ENCODE assay signal across 24 cellular contexts in the genomic region with DNA sequence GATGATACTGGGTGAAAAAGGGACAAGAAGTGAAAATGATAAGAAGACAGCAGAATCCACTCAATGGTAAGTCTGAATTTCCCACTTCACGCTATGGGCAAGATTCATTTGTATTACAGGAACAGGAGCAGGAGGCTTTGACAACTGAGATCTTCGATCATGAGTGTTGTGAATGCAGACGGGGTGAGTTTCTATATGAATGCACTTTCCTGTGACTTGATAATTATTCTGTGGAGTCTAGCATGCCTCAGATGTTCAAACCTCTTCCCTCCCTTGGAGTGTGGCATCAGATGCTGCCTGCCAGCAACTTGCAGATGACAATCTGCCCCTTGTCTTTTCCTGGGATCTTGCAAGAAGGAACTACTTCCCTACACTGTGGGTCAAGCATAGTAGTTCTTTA.
DNase-seq lines count a peak whose midpoint lies in the region; ATAC-seq, FAIRE-seq and TF ChIP-seq lines count a peak whose summit lies in the region.
"Had no signal": no experiment of that assay in that cellular context is flagged by ENCODE, and none has a peak within 500 bp of the region (broad histone marks: within the 10 kb centered on the region; RNA-seq: fewer than 3 reads in every experiment).

No MANE protein-coding gene starts in this region.

- intact Hi-C loops in GM12878 (cut with micrococcal nuclease; ENCODE audit: unreplicated experiment): no loop called here
- intact Hi-C loops in CD8-positive, alpha-beta T cell (cut with DNase I, micrococcal nuclease): no loop called here

- H3K9me3 Mint-ChIP-seq in T-helper 1 cell treated with Interleukin-12 subunit alpha and Interleukin-12 subunit beta and Interleukin-4 antibody, amounts not matched to agents 30 μg/mL and 1 μg/mL, for 36 hours: peaks cover 8% of the 10 kb centered on the region
- H3K9me3 Mint-ChIP-seq in CD8-positive, alpha-beta T cell: no peaks in the 10 kb centered on the region

- H3K79me2 ChIP-seq in OCI-LY3 (ENCODE audit: low read length) (no peaks in the 10 kb centered on the region), GM12878 (ENCODE audit: control insufficient read depth, insufficient read depth, low read length) (no peaks in the 10 kb centered on the region)

- in situ Hi-C loops in GM12878 (cut with MboI): no loop called here

- H3K9ac ChIP-seq in OCI-LY3 (ENCODE audit: low read length) (no peak overlapping the region), GM12878 (ENCODE audit: control insufficient read depth, insufficient read depth, low read length) (no peak overlapping the region)
- H3K9ac ChIP-seq: BLaER1 treated with 17β-estradiol and CSF1 and Interleukin-3, amounts not matched to agents 10 nM and 100 nM had no signal

- CTCF ChIA-PET in GM12878 (lab: Yijun Ruan, JAX): interaction anchor here (0.9 kb wide), 1 partner anchor 11 kb away, joined by 4 read pairs; no protein-coding TSS in a partner anchor
- CTCF ChIA-PET in CD8-positive, alpha-beta T cell (lab: Charles Lee): no interaction called here

- WGBS in GM12878 (ENCODE audit: insufficient coverage, insufficient replicate concordance, low lambda C conversion rate, missing lambda C conversion rate): 10% methylated on average over 3 of the region's 3 CpGs

- DNase-seq in T-helper 1 cell: no peak
- no peak for DNase-seq in GM12878 (ENCODE audit: low read depth, low spot score)
- no peak for DNase-seq in CD8-positive, alpha-beta T cell
- DNase-seq: AML-193; CD4-positive, alpha-beta T cell; CD8-positive, alpha-beta memory T cell; COR-L47; DMS 273 treated with DMSO at 0.1 percent for 48 hours; DMS153; DMS53; DMS79; DND-41; EL; GDM1 had no signal

- SMC1A ChIA-PET in GM12878 (lab: Charles Lee; ENCODE audit: uncharacterized antibody, unreplicated experiment): no interaction called here

- BruUV-seq in GM12878 (replicated peaks; lab: Mats Ljungman, UMichigan): no TSS peak

- H3K27ac Mint-ChIP-seq in T-helper 1 cell treated with Interleukin-12 subunit alpha and Interleukin-12 subunit beta and Interleukin-4 antibody, amounts not matched to agents 30 μg/mL and 1 μg/mL, for 36 hours: peak overlapping the region; percentile 24
- no peak overlapping the region for H3K27ac Mint-ChIP-seq in CD8-positive, alpha-beta T cell
- H3K27ac Mint-ChIP-seq: B cell; CD4-positive, alpha-beta T cell; CD8-positive, alpha-beta memory T cell had no signal

- TF ChIP-seq CTCF in OCI-LY3 (IDR thresholded peaks at IDR 0.05; ENCODE audit: low read depth, low read length) (no peak), GM12878 (IDR thresholded peaks at IDR 0.05 in 2 of 3, conservative IDR thresholded peaks at IDR 0.05 in 1 of 3; ENCODE audit: control insufficient read depth in 2 of 3, extremely low read depth in 1 of 3, insufficient read depth in 1 of 3, low read depth in 3 of 3, low read length in 3 of 3) (no peak)
- no peak for TF ChIP-seq CTCF in CD8-positive, alpha-beta T cell (IDR thresholded peaks at IDR 0.05)

- no peak overlapping the region for H3K4me3 Mint-ChIP-seq in T-helper 1 cell treated with Interleukin-12 subunit alpha and Interleukin-12 subunit beta and Interleukin-4 antibody, amounts not matched to agents 30 μg/mL and 1 μg/mL, for 36 hours
- no peak overlapping the region for H3K4me3 Mint-ChIP-seq in CD8-positive, alpha-beta T cell
- H3K4me3 Mint-ChIP-seq: B cell; CD4-positive, alpha-beta T cell; CD8-positive, alpha-beta memory T cell had no signal

- no peak overlapping the region for H3K4me3 ChIP-seq in OCI-LY3 (ENCODE audit: low read length)
- no peak overlapping the region for H3K4me3 ChIP-seq in GM12878
- no peak overlapping the region for H3K4me3 ChIP-seq in CD8-positive, alpha-beta T cell (ENCODE audit: low read depth, low read length)
- H3K4me3 ChIP-seq: A549; BLaER1 treated with 17β-estradiol and CSF1 and Interleukin-3, amounts not matched to agents 10 nM and 100 nM had no signal

- no peak for TF ChIP-seq POLR2A in GM12878 (IDR thresholded peaks at IDR 0.05; ENCODE audit: low read depth, low read length)

- H3K4me1 Mint-ChIP-seq in T-helper 1 cell treated with Interleukin-12 subunit alpha and Interleukin-12 subunit beta and Interleukin-4 antibody, amounts not matched to agents 30 μg/mL and 1 μg/mL, for 36 hours (ENCODE audit: low read depth): peaks cover 8% of the 10 kb centered on the region
- no peaks in the 10 kb centered on the region for H3K4me1 Mint-ChIP-seq in CD8-positive, alpha-beta T cell (ENCODE audit: low read depth)
- H3K4me1 Mint-ChIP-seq: CD8-positive, alpha-beta memory T cell had no signal

- no peaks in the 10 kb centered on the region for H3K9me3 ChIP-seq in OCI-LY3 (ENCODE audit: insufficient read depth, low read length)
- H3K9me3 ChIP-seq in GM12878 (replicated peaks; ENCODE audit: control insufficient read depth, insufficient read depth, low read length): peaks cover under 1% of the 10 kb centered on the region; the same call in 2 of the 3 replicates
- H3K9me3 ChIP-seq in CD8-positive, alpha-beta T cell (ENCODE audit: low read length): no peaks in the 10 kb centered on the region
- H3K9me3 ChIP-seq: A549 had no signal

- H3K27ac ChIP-seq in OCI-LY3 (ENCODE audit: low read length): no peak overlapping the region
- no peak overlapping the region for H3K27ac ChIP-seq in GM12878 (ENCODE audit: control insufficient read depth, insufficient read depth)
- H3K27ac ChIP-seq in CD8-positive, alpha-beta T cell (ENCODE audit: low read depth, low read length): no peak overlapping the region
- H3K27ac ChIP-seq: 22Rv1, A549, C4-2B had no signal

- TF ChIP-seq EP300 in GM12878 (IDR thresholded peaks at IDR 0.05; ENCODE audit: borderline replicate concordance in 1 of 2, control insufficient read depth in 1 of 2, low read depth in 2 of 2, low read length in 2 of 2): no peak

- ATAC-seq in GM12878: peak; percentile 57
- ATAC-seq in GM21576 (IDR thresholded peaks at IDR 0.05; ENCODE audit: unreplicated experiment): no peak
- no peak for ATAC-seq in CD8-positive, alpha-beta T cell
- ATAC-seq: A549 had no signal

- H2AFZ ChIP-seq in OCI-LY3 (ENCODE audit: low read depth, low read length) (0 out of 2 replicates have a peak overlapping the region, but pooled peaks have one; percentile 24), GM12878 (ENCODE audit: control insufficient read depth, low read depth, low read length) (no peak overlapping the region)

- H3K27me3 ChIP-seq in OCI-LY3 (ENCODE audit: low read depth, low read length) (no peaks in the 10 kb centered on the region), GM12878 (replicated peaks in 1 of 2; ENCODE audit: control insufficient read depth in 2 of 2, insufficient read depth in 2 of 2, low read length in 1 of 2) (no peaks in the 10 kb centered on the region)
- no peaks in the 10 kb centered on the region for H3K27me3 ChIP-seq in CD8-positive, alpha-beta T cell (ENCODE audit: insufficient read depth, low read length)
- H3K27me3 ChIP-seq: BLaER1 treated with 17β-estradiol and CSF1 and Interleukin-3, amounts not matched to agents 10 nM and 100 nM had no signal

- TF ChIP-seq RAD21 in GM12878 (IDR thresholded peaks at IDR 0.05; ENCODE audit: insufficient read depth, low read depth, low read length): no peak

- H3K36me3 Mint-ChIP-seq in T-helper 1 cell treated with Interleukin-12 subunit alpha and Interleukin-12 subunit beta and Interleukin-4 antibody, amounts not matched to agents 30 μg/mL and 1 μg/mL, for 36 hours (ENCODE audit: low read depth): no peaks in the 10 kb centered on the region
- no peaks in the 10 kb centered on the region for H3K36me3 Mint-ChIP-seq in CD8-positive, alpha-beta T cell
- H3K36me3 Mint-ChIP-seq: CD8-positive, alpha-beta memory T cell had no signal

- H3K4me1 ChIP-seq in OCI-LY3 (ENCODE audit: low read length) (peaks cover 20% of the 10 kb centered on the region), GM12878 (ENCODE audit: control insufficient read depth, insufficient read depth, low read length) (no peaks in the 10 kb centered on the region)
- no peaks in the 10 kb centered on the region for H3K4me1 ChIP-seq in CD8-positive, alpha-beta T cell (ENCODE audit: insufficient read depth, low read length)

- H3K27me3 Mint-ChIP-seq in T-helper 1 cell treated with Interleukin-12 subunit alpha and Interleukin-12 subunit beta and Interleukin-4 antibody, amounts not matched to agents 30 μg/mL and 1 μg/mL, for 36 hours (ENCODE audit: low read depth): no peaks in the 10 kb centered on the region
- peaks cover 2% of the 10 kb centered on the region for H3K27me3 Mint-ChIP-seq in CD8-positive, alpha-beta T cell (ENCODE audit: low read depth)
- H3K27me3 Mint-ChIP-seq: B cell; CD4-positive, alpha-beta T cell had no signal

- POLR2A ChIA-PET in GM12878 (lab: Charles Lee): no interaction called here
- POLR2A ChIA-PET in CD8-positive, alpha-beta T cell (lab: Charles Lee): no interaction called here

- peak; percentile 57 for FAIRE-seq in GM12878 (lab: Jason Lieb, UNC)
- FAIRE-seq: A549, GM12891, GM19239 had no signal

- peak overlapping the region; percentile 51 for H3K4me2 ChIP-seq in OCI-LY3 (ENCODE audit: low read length)
- H3K4me2 ChIP-seq in GM12878 (ENCODE audit: control insufficient read depth, insufficient read depth): no peak overlapping the region
- H3K4me2 ChIP-seq: A549 had no signal

- no peaks in the 10 kb centered on the region for H4K20me1 ChIP-seq in OCI-LY3 (ENCODE audit: insufficient read depth, low read length)
- no peaks in the 10 kb centered on the region for H4K20me1 ChIP-seq in GM12878 (ENCODE audit: control insufficient read depth, insufficient read depth)
- H4K20me1 ChIP-seq: BLaER1 treated with 17β-estradiol and CSF1 and Interleukin-3, amounts not matched to agents 10 nM and 100 nM had no signal

- RAD21 ChIA-PET in GM12878 (lab: Charles Lee; ENCODE audit: unreplicated experiment): interaction anchor here (1.4 kb wide), 1 partner anchor 13 kb away, joined by 3 read pairs; no protein-coding TSS in a partner anchor

- H3K36me3 ChIP-seq in OCI-LY3 (replicated peaks; ENCODE audit: low read depth, low read length) (peaks cover under 1% of the 10 kb centered on the region), GM12878 (ENCODE audit: control insufficient read depth in 2 of 2, insufficient read depth in 2 of 2, low read length in 1 of 2) (no peaks in the 10 kb centered on the region)
- H3K36me3 ChIP-seq in CD8-positive, alpha-beta T cell (ENCODE audit: insufficient read depth, low read length): no peaks in the 10 kb centered on the region
- H3K36me3 ChIP-seq: BLaER1 treated with 17β-estradiol and CSF1 and Interleukin-3, amounts not matched to agents 10 nM and 100 nM had no signal

TF ChIP-seq in GM12878, 131 proteins besides CTCF, POLR2A, EP300 and RAD21 (continues in another document):
- no peak for TF ChIP-seq HCFC1 (IDR thresholded peaks at IDR 0.05; ENCODE audit: low read length)
- TF ChIP-seq MEF2B (IDR thresholded peaks at IDR 0.05; ENCODE audit: partially characterized antibody, poor library complexity, severe bottlenecking): no peak
- TF ChIP-seq POLR2AphosphoS5 (IDR thresholded peaks at IDR 0.05; ENCODE audit: low read length): no peak
- no peak for TF ChIP-seq BRCA1 (IDR thresholded peaks at IDR 0.05; ENCODE audit: low read depth, low read length)
- TF ChIP-seq IKZF2 (IDR thresholded peaks at IDR 0.05): no peak
- TF ChIP-seq HDAC6 (IDR thresholded peaks at IDR 0.05; ENCODE audit: unreplicated experiment): no peak
- no peak for TF ChIP-seq CBFB (IDR thresholded peaks at IDR 0.05; ENCODE audit: low read depth)
- no peak for TF ChIP-seq SREBF2 (IDR thresholded peaks at IDR 0.05; ENCODE audit: low read length)
- no peak for TF ChIP-seq SUZ12 (IDR thresholded peaks at IDR 0.05; ENCODE audit: unreplicated experiment)
